ENCODE assay signal across 23 cellular contexts in genomic region chr21:41249476-41249875, GRCh38.
DNase-seq lines count a peak whose midpoint lies in the region; ATAC-seq, FAIRE-seq and TF ChIP-seq lines count a peak whose summit lies in the region.
"Had no signal": no experiment of that assay in that cellular context is flagged by ENCODE, and none has a peak within 500 bp of the region (broad histone marks: within the 10 kb centered on the region; RNA-seq: fewer than 3 reads in every experiment).

No MANE protein-coding gene starts in this region.

- intact Hi-C loops in pancreas (cut with DNase I) = no loop called here
- intact Hi-C loops in cardiac septum (cut with DNase I) = no loop called here

- H3K36me3 ChIP-seq in endodermal cell (ENCODE audit: control insufficient read depth, insufficient read depth, low read length) = no peaks in the 10 kb centered on the region
- peaks cover 0 to 23% (median 0%) of the 10 kb centered on the region in 3 donors for H3K36me3 ChIP-seq in pancreas
- peaks cover 15% of the 10 kb centered on the region for H3K36me3 ChIP-seq in thoracic aorta

- H3K27me3 ChIP-seq in endodermal cell (ENCODE audit: control insufficient read depth, insufficient read depth, low read length, poor library complexity, severe bottlenecking) (no peaks in the 10 kb centered on the region), pancreas (no peaks in the 10 kb centered on the region), thoracic aorta (replicated peaks; ENCODE audit: insufficient read depth) (no peaks in the 10 kb centered on the region)
- H3K27me3 ChIP-seq: MG63 had no signal

- peak overlapping the region; percentile 68 for H3K27ac ChIP-seq in C4-2B
- H3K27ac ChIP-seq in endodermal cell (ENCODE audit: low read depth, low read length) = no peak overlapping the region
- peak overlapping the region in 3 of 4 donors; percentile 31 to 96 (median 82) for H3K27ac ChIP-seq in pancreas
- H3K27ac ChIP-seq in thoracic aorta = peak overlapping the region; percentile 85 to 91
- H3K27ac ChIP-seq: RWPE1, SK-N-MC had no signal

- H3K9me3 Mint-ChIP-seq in endodermal cell = peaks cover 13% of the 10 kb centered on the region

- no peak overlapping the region for H3K27ac Mint-ChIP-seq in endodermal cell
- H3K27ac Mint-ChIP-seq: CD14-positive monocyte had no signal

- H3K27me3 Mint-ChIP-seq in endodermal cell (ENCODE audit: insufficient read depth) = no peaks in the 10 kb centered on the region

- no peak for FAIRE-seq in pancreas (lab: Jason Lieb, UNC)
- FAIRE-seq: A204.1, G401.6, GM12892, GM19239, H54, K562 had no signal

- H3K9me3 ChIP-seq in endodermal cell (ENCODE audit: control insufficient read depth, low read length) = peaks cover 6% of the 10 kb centered on the region
- no peaks in the 10 kb centered on the region for H3K9me3 ChIP-seq in pancreas
- H3K9me3 ChIP-seq in thoracic aorta = no peaks in the 10 kb centered on the region
- H3K9me3 ChIP-seq: MG63 had no signal

- H3K36me3 Mint-ChIP-seq in endodermal cell (ENCODE audit: low read depth) = peaks cover 50% of the 10 kb centered on the region
- H3K36me3 Mint-ChIP-seq: CD14-positive monocyte had no signal

- 96 to 100% methylated on average over 2 to 11 of the region's 11 CpGs for WGBS in endodermal cell (ENCODE audit: insufficient coverage in 1 of 2, insufficient read length in 1 of 2), 2 experiments
- WGBS in pancreas, 2 donors = 95 to 98% methylated on average over 11 of the region's 11 CpGs

- peaks cover 5% of the 10 kb centered on the region for H3K4me1 Mint-ChIP-seq in endodermal cell
- H3K4me1 Mint-ChIP-seq: CD14-positive monocyte had no signal

- ATAC-seq in pancreas (no peak), thoracic aorta (ENCODE audit: insufficient number of reproducible peaks, low FRiP score, low read depth) (no peak), GM19455 (IDR thresholded peaks at IDR 0.05; ENCODE audit: unreplicated experiment) (no peak), GM18498 (IDR thresholded peaks at IDR 0.05; ENCODE audit: unreplicated experiment) (no peak)
- ATAC-seq: K562 had no signal

- TF ChIP-seq CTCF in C4-2B (conservative IDR thresholded peaks at IDR 0.05) (no peak), endodermal cell (conservative IDR thresholded peaks at IDR 0.05) (no peak), pancreas (IDR thresholded peaks at IDR 0.05) (no peak), thoracic aorta (IDR thresholded peaks at IDR 0.05) (no peak)

- DNase-seq in endodermal cell (peak; percentile 32), pancreas (peak in 1 of 6 donors; percentile 59), thoracic aorta (ENCODE audit: low spot score) (no peak), NCI-H2227 treated with DMSO at 0.1 percent for 48 hours (lab: John Stamatoyannopoulos, UW) (no peak), cardiac septum (ENCODE audit: low spot score) (no peak)
- DNase-seq: MG63, NCI-H1417, NCI-H1694 treated with DMSO at 0.1 percent for 48 hours, NCI-H2107, NCI-H510A, SHP77 treated with DMSO at 0.1 percent for 48 hours had no signal

- H3K9ac ChIP-seq in endodermal cell (ENCODE audit: extremely low read depth, low read length, poor library complexity, severe bottlenecking) = no peak overlapping the region

- H3K4me3 ChIP-seq in endodermal cell (ENCODE audit: low read length) (no peak overlapping the region), pancreas (no peak overlapping the region), thoracic aorta (no peak overlapping the region)
- H3K4me3 ChIP-seq: K562, MG63, SK-N-MC had no signal

- H3K4me3 Mint-ChIP-seq in endodermal cell = no peak overlapping the region
- H3K4me3 Mint-ChIP-seq: CD14-positive monocyte had no signal

- H3K4me1 ChIP-seq in endodermal cell (ENCODE audit: control insufficient read depth, insufficient read depth, low read length) (no peaks in the 10 kb centered on the region), pancreas (peaks cover 0 to 30% (median 20%) of the 10 kb centered on the region in 3 donors), thoracic aorta (ENCODE audit: control insufficient read depth in 1 of 2, low read depth in 2 of 2) (peaks cover 34 to 58% of the 10 kb centered on the region in 2 donors)
